In genomic region chr6:34196116-34196832, GRCh38 we compare ENCODE assay signal across 8 cellular contexts. TPM values are rescaled to one million over a fixed set of nuclear protein-coding genes. Genes with fewer than 3 reads are reported as not detected.
DNase-seq lines count a peak whose midpoint lies in the region; ATAC-seq, FAIRE-seq and TF ChIP-seq lines count a peak whose summit lies in the region.

No MANE protein-coding gene starts in this region.

- TF ChIP-seq EP300 in H1 (IDR thresholded peaks at IDR 0.05; ENCODE audit: borderline replicate concordance in 1 of 2, low read depth in 2 of 2, low read length in 2 of 2) = peak in 1 of 2 experiments; percentile 28; a peak in 1 of 3 replicates

- peak overlapping the region; percentile 95 for H2BK12ac ChIP-seq in H1 (ENCODE audit: low read depth, low read length)

- peak; percentile 74 to 76 for TF ChIP-seq RAD21 in H1 (IDR thresholded peaks at IDR 0.05 in 1 of 2, conservative IDR thresholded peaks at IDR 0.05 in 1 of 2; ENCODE audit: low read depth in 2 of 2, low read length in 2 of 2)

- TF ChIP-seq POLR2A in H1 (IDR thresholded peaks at IDR 0.05; ENCODE audit: control extremely low read depth in 1 of 2, low read depth in 2 of 2, low read length in 2 of 2) = no peak

- H3K27ac ChIP-seq in H1 (ENCODE audit: low read depth, low read length) = no peak overlapping the region

- peak overlapping the region; percentile 62 for H3K18ac ChIP-seq in H1 (ENCODE audit: extremely low read depth, low read length)

- WGBS in H1 (ENCODE audit: extremely low coverage in 1 of 2, insufficient coverage in 1 of 2, insufficient read length in 1 of 2, insufficient replicate concordance in 2 of 2, low coverage in 1 of 2, low lambda C conversion rate in 2 of 2, missing lambda C conversion rate in 1 of 2), 2 experiments = 25% methylated on average over 50 of the region's 54 CpGs; no CpG with 5 or more reads in 1 of the 2 experiments

- no peak overlapping the region for H3K23ac ChIP-seq in H1 (ENCODE audit: insufficient read length)

- peaks cover under 1% of the 10 kb centered on the region; the same call in 1 of the 2 replicates for H3K23me2 ChIP-seq in H1 (ENCODE audit: low read depth, low read length)

- no peak overlapping the region for H2AK5ac ChIP-seq in H1 (ENCODE audit: low read depth, low read length)

- ATAC-seq in HG02798 (IDR thresholded peaks at IDR 0.05; ENCODE audit: poor library complexity, unreplicated experiment) (peak; percentile 85), HG03175 (IDR thresholded peaks at IDR 0.05; ENCODE audit: unreplicated experiment) (no peak)

- H3K4me1 ChIP-seq in H1 (replicated peaks in 1 of 4; ENCODE audit: control insufficient read depth in 3 of 4, insufficient read depth in 4 of 4, low read length in 3 of 4) = peaks cover 0 to 12% (median 5%) of the 10 kb centered on the region in 4 experiments; a peak in 5 of 7 replicates

- H3K27me3 ChIP-seq in H1 (replicated peaks in 1 of 4; ENCODE audit: control insufficient read depth in 3 of 4, extremely low read depth in 1 of 4, insufficient read depth in 3 of 4, low read length in 3 of 4) = peaks cover 0 to 13% (median 4%) of the 10 kb centered on the region in 4 experiments; a peak in 4 of 7 replicates

- no peaks in the 10 kb centered on the region for H4K20me1 ChIP-seq in H1 (replicated peaks in 1 of 2; ENCODE audit: control insufficient read depth in 1 of 2, insufficient read depth in 2 of 2, low read length in 2 of 2)

- H4K5ac ChIP-seq in H1 (ENCODE audit: insufficient read length, low read depth, low read length) = peak overlapping the region; percentile 38

- CTCF ChIA-PET in GM10248 (lab: Yijun Ruan, JAX) = interaction anchor here (0.6 to 4.1 kb wide), 57 partner anchors 9 to 990 kb away, joined by 3 to 48 read pairs (median 4); partner anchors contain the start of genes HMGA1, NUDT3, RPS10 and SMIM29
- CTCF ChIA-PET in H1 (lab: Charles Lee; ENCODE audit: partially characterized antibody) = interaction anchor here (0.7 to 6.9 kb wide), 43 partner anchors 8 to 404 kb away, joined by 3 to 62 read pairs (median 5); partner anchors contain the start of genes HMGA1 and SMIM29

- H2BK20ac ChIP-seq in H1 (ENCODE audit: low read length) = 0 out of 2 replicates have a peak overlapping the region, but pooled peaks have one; percentile 80

- peak overlapping the region; percentile 87 for H2AFZ ChIP-seq in H1 (ENCODE audit: low read length)

- FAIRE-seq in H1 (lab: Jason Lieb, UNC) = no peak

- peak overlapping the region; percentile 2 to 50 for H3K4me2 ChIP-seq in H1 (ENCODE audit: insufficient read depth in 1 of 2, low read depth in 2 of 2, low read length in 2 of 2)

- no peak overlapping the region for H3K56ac ChIP-seq in H1 (replicated peaks; ENCODE audit: insufficient read length, low read depth, low read length)

- no peaks in the 10 kb centered on the region for H3K79me1 ChIP-seq in H1 (ENCODE audit: low read depth, low read length)

- no peaks in the 10 kb centered on the region for H3K79me2 ChIP-seq in H1 (ENCODE audit: control insufficient read depth in 1 of 2, insufficient read depth in 2 of 2, low read length in 2 of 2)

- no peak overlapping the region for H3K14ac ChIP-seq in H1 (ENCODE audit: insufficient read length)

- DNase-seq in GM10248 (ENCODE audit: extremely low spot score) = peak; percentile 93
- peak; percentile 52 for DNase-seq in NCI-H774 (lab: John Stamatoyannopoulos, UW)
- DNase-seq in activated CD8-positive, alpha-beta memory T cell treated with anti-CD3 and anti-CD28 coated beads for 4 hours (ENCODE audit: low read depth in 2 of 2) = peak; percentile 79 to 83
- peak in 1 of 2 experiments; percentile 91 for DNase-seq in H1 (ENCODE audit: low read depth in 1 of 2, low spot score in 2 of 2)
- peak; percentile 87 for DNase-seq in midbrain (lab: John Stamatoyannopoulos, UW)
- DNase-seq in stimulated activated CD8-positive, alpha-beta memory T cell treated with anti-CD3 and anti-CD28 coated beads, Interleukin-15, amount 100 ng/mL, for 1 hour (ENCODE audit: low read depth) = peak; percentile 80

- TF ChIP-seq CTCF in GM10248 (IDR thresholded peaks at IDR 0.05; ENCODE audit: control extremely low read depth, extremely low read depth, low read depth, missing control alignments) = peak; percentile 98
- peak; percentile 78 to 85 (median 79) for TF ChIP-seq CTCF in H1 (IDR thresholded peaks at IDR 0.05; ENCODE audit: control extremely low read depth in 1 of 3, insufficient read depth in 1 of 3, low read depth in 1 of 3, low read length in 3 of 3)

- peak overlapping the region; percentile 87; the same call in 1 of the 2 replicates for H2BK5ac ChIP-seq in H1 (ENCODE audit: low read depth, low read length)

- no peaks in the 10 kb centered on the region for H3K9me3 ChIP-seq in H1 (ENCODE audit: insufficient read depth in 2 of 2, low read depth in 1 of 2, low read length in 1 of 2)

- peak overlapping the region; percentile 91 for H4K8ac ChIP-seq in H1 (ENCODE audit: extremely low read depth, insufficient read depth, low read length)

- peak overlapping the region; percentile 95; the same call in 1 of the 2 replicates for H2BK15ac ChIP-seq in H1 (ENCODE audit: low read length)

- peak overlapping the region in 2 of 4 experiments; percentile 23 to 34; a peak in 4 of 8 replicates for H3K4me3 ChIP-seq in H1 (ENCODE audit: extremely low read depth in 1 of 4, insufficient read depth in 2 of 4, low read depth in 3 of 4, low read length in 4 of 4)

- POLR2A ChIA-PET in GM10248 (lab: Yijun Ruan, JAX) (interaction anchor here (1.2 to 1.7 kb wide), 3 partner anchors 37 to 220 kb away, joined by 3 to 5 read pairs (median 3); partner anchors contain the start of gene HMGA1), H1 (lab: Charles Lee; ENCODE audit: partially characterized antibody) (interaction anchor here (0.7 to 10.7 kb wide), 10 partner anchors 10 to 196 kb away, joined by 3 to 212 read pairs (median 6); partner anchors contain the start of genes HMGA1, NUDT3 and SMIM29)

- H3K9ac ChIP-seq in H1 (replicated peaks in 1 of 4; ENCODE audit: extremely low read depth in 1 of 4, low read depth in 3 of 4, low read length in 3 of 4) = no peak overlapping the region; a peak in 1 of 7 replicates

- H3K36me3 ChIP-seq in H1 (ENCODE audit: control insufficient read depth in 2 of 4, insufficient read depth in 4 of 4, low read length in 3 of 4) = no peaks in the 10 kb centered on the region

- peak overlapping the region; percentile 91 for H2BK120ac ChIP-seq in H1 (replicated peaks; ENCODE audit: low read depth, low read length)

- H4K91ac ChIP-seq in H1 (replicated peaks; ENCODE audit: insufficient read length, low read length) = peak overlapping the region; percentile 81

- H3K4ac ChIP-seq in H1 (replicated peaks; ENCODE audit: insufficient read length, low read depth, low read length) = peak overlapping the region; percentile 79

TF ChIP-seq in H1, 55 proteins besides CTCF, POLR2A, EP300 and RAD21 (continues in another document):
- no peak for TF ChIP-seq USF2 (IDR thresholded peaks at IDR 0.05; ENCODE audit: low read length)
- no peak for TF ChIP-seq KDM5A (IDR thresholded peaks at IDR 0.05; ENCODE audit: low read length)
- TF ChIP-seq POU5F1 (IDR thresholded peaks at IDR 0.05; ENCODE audit: low read depth, low read length) = no peak
- TF ChIP-seq EGR1 (IDR thresholded peaks at IDR 0.05; ENCODE audit: borderline replicate concordance, low read depth, low read length) = no peak
- TF ChIP-seq TAF1 (IDR thresholded peaks at IDR 0.05; ENCODE audit: low read depth, low read length) = 0 out of 2 replicates have a peak, but pooled peaks have one; percentile 42
- no peak for TF ChIP-seq TCF12 (IDR thresholded peaks at IDR 0.05; ENCODE audit: low read depth, low read length)
- no peak for TF ChIP-seq CBX5 (IDR thresholded peaks at IDR 0.05; ENCODE audit: low read depth, low read length)
- no peak for TF ChIP-seq CHD2 (IDR thresholded peaks at IDR 0.05; ENCODE audit: low read length)
- TF ChIP-seq TAF7 (optimal IDR thresholded peaks at IDR 0.05; ENCODE audit: borderline replicate concordance, low read depth, low read length) = no peak

RNA-seq across cellular contexts. Expression of gene HMGA1, which starts 40.4 kb away (rescaled TPM):
- total RNA-seq in H1 (2021; fragmentation: NEBNext Ultra II Directional; extraction: Animal tissue kit (Norgen Biotek cat#: 25700)) = 2,636 and 2,728 TPM in 2 replicates
- 1,557 and 2,732 TPM in 2 replicates for polyA plus RNA-seq in H1 (2011; rRNA removed)
- 964 TPM for polyA plus RNA-seq in H1 (2011; cell fraction: cytosol; rRNA removed)
- 1,246 TPM for polyA plus RNA-seq in H1 (2011; cell fraction: nucleus; rRNA removed)
- 1,617 to 2,329 TPM (median 2,130 TPM) in 4 replicates for polyA plus RNA-seq in H1 (2012, experiment 1 of 2)
- polyA plus RNA-seq in H1 (2012, experiment 2 of 2) = 2,251 TPM
- 2,575 TPM for polyA plus RNA-seq in H1 (2013, experiment 1 of 2)
- polyA plus RNA-seq in H1 (2013, experiment 2 of 2) = 2,634 TPM
- 338 and 485 TPM in 2 replicates for polyA minus RNA-seq in H1 (2011; rRNA and poly(A)+ RNA removed)
- 832 TPM for polyA minus RNA-seq in H1 (2011; cell fraction: cytosol; rRNA and poly(A)+ RNA removed)
- 540 TPM for polyA minus RNA-seq in H1 (2011; cell fraction: nucleus; rRNA and poly(A)+ RNA removed)

RNA-seq across cellular contexts. Expression of gene GRM4, which starts 50.4 kb away (rescaled TPM):
- 18.7 and 21.5 TPM in 2 replicates for total RNA-seq in H1 (2021; fragmentation: NEBNext Ultra II Directional; extraction: Animal tissue kit (Norgen Biotek cat#: 25700))
- polyA plus RNA-seq in H1 (2011; rRNA removed) = 19.6 and 24.2 TPM in 2 replicates
- polyA plus RNA-seq in H1 (2011; cell fraction: cytosol; rRNA removed) = 9.2 TPM
- 32.8 TPM for polyA plus RNA-seq in H1 (2011; cell fraction: nucleus; rRNA removed)
- 9.0 to 19.1 TPM (median 15.6 TPM) in 4 replicates for polyA plus RNA-seq in H1 (2012, experiment 1 of 2)
- polyA plus RNA-seq in H1 (2012, experiment 2 of 2) = 9.6 TPM
- polyA plus RNA-seq in H1 (2013, experiment 1 of 2) = 27.2 TPM
- 27.6 TPM for polyA plus RNA-seq in H1 (2013, experiment 2 of 2)
- polyA minus RNA-seq in H1 (2011; rRNA and poly(A)+ RNA removed) = 15.4 and 22.9 TPM in 2 replicates
- polyA minus RNA-seq in H1 (2011; cell fraction: cytosol; rRNA and poly(A)+ RNA removed) = 17.1 TPM
- polyA minus RNA-seq in H1 (2011; cell fraction: nucleus; rRNA and poly(A)+ RNA removed) = 16.3 TPM

RNA-seq across cellular contexts. Expression of gene SMIM29, which starts 52.5 kb away (rescaled TPM):
- total RNA-seq in H1 (2021; fragmentation: NEBNext Ultra II Directional; extraction: Animal tissue kit (Norgen Biotek cat#: 25700)) = 7.0 and 7.5 TPM in 2 replicates
- polyA plus RNA-seq in H1 (2011; rRNA removed) = 22.4 and 34.7 TPM in 2 replicates
- 15.6 TPM for polyA plus RNA-seq in H1 (2011; cell fraction: cytosol; rRNA removed)
- 15.2 TPM for polyA plus RNA-seq in H1 (2011; cell fraction: nucleus; rRNA removed)
- 6.4 to 10.4 TPM (median 8.7 TPM) in 4 replicates for polyA plus RNA-seq in H1 (2012, experiment 1 of 2)
- polyA plus RNA-seq in H1 (2012, experiment 2 of 2) = 8.8 TPM
- polyA plus RNA-seq in H1 (2013, experiment 1 of 2) = 6.6 TPM
- 6.5 TPM for polyA plus RNA-seq in H1 (2013, experiment 2 of 2)
- polyA minus RNA-seq in H1 (2011; rRNA and poly(A)+ RNA removed) = 3.6 and 6.5 TPM in 2 replicates
- 6.1 TPM for polyA minus RNA-seq in H1 (2011; cell fraction: cytosol; rRNA and poly(A)+ RNA removed)
- polyA minus RNA-seq in H1 (2011; cell fraction: nucleus; rRNA and poly(A)+ RNA removed) = 11.5 TPM
